Comparison of ENCODE assay signal across 1 cellular context in genomic region chrX:17740137-17741122, GRCh38.
A peak's percentile ranks its signal among the peaks of the same experiment; 100 is the strongest.
TF ChIP-seq lines count a peak whose summit lies in the region.

No MANE protein-coding gene starts in this region.

TF ChIP-seq in HEK293, 187 proteins besides CTCF, POLR2A, EP300 and RAD21 (continued from another document):
- TF ChIP-seq ZNF518A (tag by site-specific recombination; conservative IDR thresholded peaks at IDR 0.05; ENCODE audit: low read depth) (no peak), ATF2 (tag by site-specific recombination; IDR thresholded peaks at IDR 0.05; ENCODE audit: low read depth) (peak; percentile 58; the same call in 1 of the 2 replicates), ZNF274 (IDR thresholded peaks at IDR 0.05; ENCODE audit: low read length) (no peak), ZNF274 (tag by site-specific recombination; IDR thresholded peaks at IDR 0.05; ENCODE audit: borderline replicate concordance) (no peak), GLI2 (tag by site-specific recombination; IDR thresholded peaks at IDR 0.05; ENCODE audit: borderline replicate concordance, low read depth) (no peak), ZNF555 (tag by site-specific recombination; conservative IDR thresholded peaks at IDR 0.05) (no peak), TRIM28 (IDR thresholded peaks at IDR 0.05; ENCODE audit: borderline replicate concordance, low read length) (no peak), ZNF350 (tag by site-specific recombination; IDR thresholded peaks at IDR 0.05) (no peak), ZNF692 (tag by site-specific recombination; IDR thresholded peaks at IDR 0.05) (no peak), HOXA7 (CRISPR knock-in tag; IDR thresholded peaks at IDR 0.05; ENCODE audit: borderline replicate concordance) (no peak), SETDB1 (IDR thresholded peaks at IDR 0.05; ENCODE audit: insufficient read length, low read length) (no peak), ZNF423 (tag by site-specific recombination; IDR thresholded peaks at IDR 0.05) (no peak), IKZF3 (tag by site-specific recombination; IDR thresholded peaks at IDR 0.05) (no peak), ZNF292 (tag by site-specific recombination; IDR thresholded peaks at IDR 0.05; ENCODE audit: borderline replicate concordance, low read depth) (no peak), ZNF114 (tag by site-specific recombination; IDR thresholded peaks at IDR 0.05) (no peak), ZSCAN30 (tag by site-specific recombination; IDR thresholded peaks at IDR 0.05) (no peak), ZNF600 (tag by site-specific recombination; IDR thresholded peaks at IDR 0.05) (no peak), YY1 (tag by site-specific recombination; IDR thresholded peaks at IDR 0.05) (no peak), SCRT1 (tag by site-specific recombination; IDR thresholded peaks at IDR 0.05; ENCODE audit: borderline replicate concordance) (no peak), GLI4 (tag by site-specific recombination; IDR thresholded peaks at IDR 0.05) (no peak)
